10 cellular contexts compared by ENCODE assay signal in genomic region chr12:25054783-25055144, GRCh38.
A peak's percentile ranks its signal among the peaks of the same experiment; 100 is the strongest.
DNase-seq lines count a peak whose midpoint lies in the region; ATAC-seq lines count a peak whose summit lies in the region.
"Had no signal": no experiment of that assay in that cellular context is flagged by ENCODE, and none has a peak within 500 bp of the region (broad histone marks: within the 10 kb centered on the region; RNA-seq: fewer than 3 reads in every experiment).

No MANE protein-coding gene starts in this region.

- no peaks in the 10 kb centered on the region for H3K27me3 Mint-ChIP-seq in activated CD4-positive, alpha-beta T cell treated with anti-CD3 and anti-CD28 coated beads, Interleukin-2, amount 10 ng/mL, durations not matched to agents 7 days and 5 days

- no peaks in the 10 kb centered on the region for H3K27me3 ChIP-seq in effector memory CD4-positive, alpha-beta T cell (replicated peaks; ENCODE audit: control insufficient read depth, insufficient read depth, low read length, poor library complexity, severe bottlenecking)

- peak overlapping the region; percentile 77 for H3K4me3 Mint-ChIP-seq in activated CD4-positive, alpha-beta T cell treated with anti-CD3 and anti-CD28 coated beads, Interleukin-2, amount 10 ng/mL, durations not matched to agents 7 days and 5 days
- H3K4me3 Mint-ChIP-seq: nephron progenitor cell had no signal

- H3K4me3 ChIP-seq in effector memory CD4-positive, alpha-beta T cell (ENCODE audit: insufficient read depth, low read depth, low read length, poor library complexity, severe bottlenecking), result peak overlapping the region; percentile 44
- H3K4me3 ChIP-seq: HAP-1 had no signal

- peak overlapping the region; percentile 73 for H3K27ac ChIP-seq in effector memory CD4-positive, alpha-beta T cell (ENCODE audit: insufficient read depth, low read length, poor library complexity, severe bottlenecking)

- ATAC-seq in HG02759 (IDR thresholded peaks at IDR 0.05; ENCODE audit: unreplicated experiment) (peak; percentile 27), GM19324 (IDR thresholded peaks at IDR 0.05; ENCODE audit: low FRiP score, unreplicated experiment) (no peak)

- no peaks in the 10 kb centered on the region for H3K9me3 ChIP-seq in effector memory CD4-positive, alpha-beta T cell (ENCODE audit: control insufficient read depth, low read length)
- H3K9me3 ChIP-seq: HAP-1 had no signal

- H3K27ac Mint-ChIP-seq in activated CD4-positive, alpha-beta T cell treated with anti-CD3 and anti-CD28 coated beads, Interleukin-2, amount 10 ng/mL, durations not matched to agents 7 days and 5 days, result peak overlapping the region; percentile 85
- H3K27ac Mint-ChIP-seq: nephron progenitor cell had no signal

- H3K9me3 Mint-ChIP-seq in activated CD4-positive, alpha-beta T cell treated with anti-CD3 and anti-CD28 coated beads, Interleukin-2, amount 10 ng/mL, durations not matched to agents 7 days and 5 days, result no peaks in the 10 kb centered on the region
- H3K9me3 Mint-ChIP-seq: nephron progenitor cell had no signal

- CTCF ChIA-PET in activated CD4-positive, alpha-beta T cell treated with anti-CD3 and anti-CD28 coated beads, Interleukin-2, amount 10 ng/mL, durations not matched to agents 7 days and 5 days (lab: Charles Lee), result no interaction called here

- DNase-seq in activated CD4-positive, alpha-beta T cell treated with anti-CD3 and anti-CD28 coated beads, Interleukin-2, amount 10 ng/mL, durations not matched to agents 7 days and 5 days, result peak; percentile 45
- peak in 1 of 3 donors; percentile 28 for DNase-seq in effector memory CD4-positive, alpha-beta T cell
- DNase-seq in stimulated activated CD8-positive, alpha-beta memory T cell treated with anti-CD3 and anti-CD28 coated beads, Interleukin-12 subunit alpha, Interleukin-12 subunit beta, amount 100 ng/mL, for 4 hours (ENCODE audit: low read depth), result peak; percentile 20
- DNase-seq in NCI-H1092 treated with DMSO at 0.1 percent for 48 hours (lab: John Stamatoyannopoulos, UW) (no peak), NCI-H1105 (lab: John Stamatoyannopoulos, UW) (no peak), SHP77 (lab: John Stamatoyannopoulos, UW) (no peak)
- DNase-seq: nephron progenitor cell had no signal

- POLR2A ChIA-PET in activated CD4-positive, alpha-beta T cell treated with anti-CD3 and anti-CD28 coated beads, Interleukin-2, amount 10 ng/mL, durations not matched to agents 7 days and 5 days (lab: Charles Lee), result no interaction called here

- peaks cover 9% of the 10 kb centered on the region for H3K36me3 Mint-ChIP-seq in activated CD4-positive, alpha-beta T cell treated with anti-CD3 and anti-CD28 coated beads, Interleukin-2, amount 10 ng/mL, durations not matched to agents 7 days and 5 days (ENCODE audit: low read depth)

- H3K36me3 ChIP-seq in effector memory CD4-positive, alpha-beta T cell (ENCODE audit: control insufficient read depth, insufficient read depth, low read length), result no peaks in the 10 kb centered on the region
- H3K36me3 ChIP-seq: HAP-1 had no signal

- H3K4me1 ChIP-seq in effector memory CD4-positive, alpha-beta T cell (ENCODE audit: control insufficient read depth, insufficient read depth, low read length, poor library complexity, severe bottlenecking), result peaks cover 22% of the 10 kb centered on the region
- H3K4me1 ChIP-seq: HAP-1 had no signal

- H3K4me1 Mint-ChIP-seq in activated CD4-positive, alpha-beta T cell treated with anti-CD3 and anti-CD28 coated beads, Interleukin-2, amount 10 ng/mL, durations not matched to agents 7 days and 5 days, result peaks cover 45% of the 10 kb centered on the region

Comparison
In these comparisons a context has a peak if more than half of its experiments do, and no peak if none do; other contexts are left out.
1. DNase-seq: peak in activated CD4-positive, alpha-beta T cell treated with anti-CD3 and anti-CD28 coated beads, Interleukin-2, amount 10 ng/mL, durations not matched to agents 7 days and 5 days (single experiment) and stimulated activated CD8-positive, alpha-beta memory T cell treated with anti-CD3 and anti-CD28 coated beads, Interleukin-12 subunit alpha, Interleukin-12 subunit beta, amount 100 ng/mL, for 4 hours (single experiment); none in NCI-H1092 treated with DMSO at 0.1 percent for 48 hours (single experiment), NCI-H1105 (single experiment) and SHP77 (0 of 2).